8 cellular contexts compared by ENCODE assay signal in the genomic region with DNA sequence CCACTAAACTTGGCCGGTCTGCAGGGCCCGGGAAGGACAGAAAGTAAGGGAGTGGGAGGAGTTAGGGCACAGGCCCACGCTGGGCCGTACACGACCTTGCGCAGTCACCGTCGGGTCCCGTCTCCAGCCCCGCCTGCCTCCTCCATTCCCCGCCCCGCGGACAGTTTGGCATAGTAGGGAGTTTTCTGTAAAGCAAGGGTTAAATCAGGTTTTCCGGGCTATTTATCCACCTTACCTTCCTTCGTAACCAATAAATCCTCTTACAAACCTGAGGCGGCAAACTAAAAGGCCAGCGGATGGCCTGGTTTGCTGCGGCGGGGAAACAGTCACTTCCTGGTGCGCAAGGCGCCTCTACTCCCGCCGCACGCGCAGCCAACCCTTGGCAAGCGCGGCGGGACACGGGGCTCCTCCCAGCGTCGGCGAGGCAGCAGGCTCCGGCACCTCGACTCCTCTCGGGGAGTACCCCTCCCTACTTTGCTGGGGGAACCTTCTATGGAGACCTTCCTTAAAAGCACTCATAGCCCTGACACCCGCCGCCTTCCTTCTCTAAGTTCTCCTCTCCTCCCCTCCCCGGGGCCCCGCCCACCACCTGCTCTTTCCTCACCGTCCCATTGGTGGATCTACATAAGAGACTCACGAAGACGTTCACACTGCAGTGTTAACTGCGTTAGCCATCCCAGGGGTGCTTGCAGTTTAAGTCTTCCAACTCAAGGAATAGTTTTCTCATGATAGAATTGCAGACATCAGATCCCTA. TPM values are rescaled to one million over a fixed set of nuclear protein-coding genes. Genes with fewer than 3 reads are reported as not detected.
DNase-seq lines count a peak whose midpoint lies in the region; ATAC-seq and TF ChIP-seq lines count a peak whose summit lies in the region.

A gene with protein sequence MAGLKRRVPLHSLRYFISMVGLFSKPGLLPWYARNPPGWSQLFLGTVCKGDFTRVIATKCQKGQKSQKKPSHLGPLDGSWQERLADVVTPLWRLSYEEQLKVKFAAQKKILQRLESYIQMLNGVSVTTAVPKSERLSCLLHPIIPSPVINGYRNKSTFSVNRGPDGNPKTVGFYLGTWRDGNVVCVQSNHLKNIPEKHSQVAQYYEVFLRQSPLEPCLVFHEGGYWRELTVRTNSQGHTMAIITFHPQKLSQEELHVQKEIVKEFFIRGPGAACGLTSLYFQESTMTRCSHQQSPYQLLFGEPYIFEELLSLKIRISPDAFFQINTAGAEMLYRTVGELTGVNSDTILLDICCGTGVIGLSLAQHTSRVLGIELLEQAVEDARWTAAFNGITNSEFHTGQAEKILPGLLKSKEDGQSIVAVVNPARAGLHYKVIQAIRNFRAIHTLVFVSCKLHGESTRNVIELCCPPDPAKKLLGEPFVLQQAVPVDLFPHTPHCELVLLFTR (minus strand): TSS at position 563 of the 754 bp plus-strand sequence. CDS start 9,822 bp downstream, outside the sequence.

- intact Hi-C loops in left colon (cut with DNase I, micrococcal nuclease) = no loop called here

- ATAC-seq in GM19025 (IDR thresholded peaks at IDR 0.05; ENCODE audit: low read depth, unreplicated experiment) (peak; percentile 90), HG03280 (IDR thresholded peaks at IDR 0.05; ENCODE audit: unreplicated experiment) (peak; percentile 93), left colon (peak; percentile 94)

- peak within 1 kb of the TSS; percentile 68 for H3K4me3 ChIP-seq in choroid plexus epithelial cell (ENCODE audit: low read depth, low read length)

- peak; percentile 67 to 72 for DNase-seq in AML-193 (lab: John Stamatoyannopoulos, UW)
- peak; percentile 34 to 82 for DNase-seq in NCI-H446 (lab: John Stamatoyannopoulos, UW)
- peak; percentile 65 to 69 for DNase-seq in activated CD4-positive, alpha-beta T cell treated with anti-CD3 and anti-CD28 coated beads for 24 hours (ENCODE audit: low read depth in 2 of 2)
- DNase-seq in choroid plexus epithelial cell (ENCODE audit: low read depth) = peak; percentile 74
- peak; percentile 88 to 89 for DNase-seq in left colon
- peak; percentile 68 to 71 for DNase-seq in stimulated activated CD4-positive, alpha-beta T cell treated with anti-CD3 and anti-CD28 coated beads, Interleukin-1b, Interleukin-23, amount 100 ng/mL, for 4 hours (ENCODE audit: low read depth in 2 of 2)

- TF ChIP-seq CTCF in choroid plexus epithelial cell (conservative IDR thresholded peaks at IDR 0.05; ENCODE audit: low read depth, low read length) = no peak

RNA-seq across cellular contexts. Expression of the gene that starts here (rescaled TPM):
- total RNA-seq in left colon = 10 to 100 TPM; 22.8 to 29.9 TPM

Comparison
In these comparisons a context has a peak if more than half of its experiments do, and no peak if none do; other contexts are left out.
1. Peak in every context shown above with its lines: DNase-seq, ATAC-seq and H3K4me3 ChIP-seq.